ENCODE assay signal across 1 cellular context in genomic region chr12:34236073-34236472, GRCh38.
TF ChIP-seq lines count a peak whose summit lies in the region.

No MANE protein-coding gene starts in this region.

TF ChIP-seq in GM23338, 12 proteins besides CTCF, POLR2A, EP300 and RAD21 (continued from another document):
- TF ChIP-seq ZNF462 (CRISPR knock-in tag; IDR thresholded peaks at IDR 0.05) (no peak), NANOG (IDR thresholded peaks at IDR 0.05; ENCODE audit: borderline replicate concordance) (no peak), ZNF114 (CRISPR knock-in tag; IDR thresholded peaks at IDR 0.05) (no peak)
TF ChIP-seq in GM23338: peak in this region for 0.
